In genomic region chrX:132217203-132218073, GRCh38 we compare ENCODE assay signal across 1 cellular context.
A peak's percentile ranks its signal among the peaks of the same experiment; 100 is the strongest.
TF ChIP-seq lines count a peak whose summit lies in the region.

No MANE protein-coding gene starts in this region.

TF ChIP-seq in HepG2, 621 proteins besides CTCF, POLR2A, EP300 and RAD21 (continued from another document):
- TF ChIP-seq HMGXB4 (CRISPR knock-in tag; IDR thresholded peaks at IDR 0.05; ENCODE audit: borderline replicate concordance in 1 of 2, low read depth in 1 of 2): peak in 1 of 2 experiments; percentile 18; a peak in 1 of 4 replicates
- no peak for TF ChIP-seq YY1 (IDR thresholded peaks at IDR 0.05; ENCODE audit: insufficient read depth, insufficient replicate concordance, low read depth, low read length)
- TF ChIP-seq MAFF (IDR thresholded peaks at IDR 0.05; ENCODE audit: low read depth, low read length): no peak
- no peak for TF ChIP-seq BHLHE40 (IDR thresholded peaks at IDR 0.05; ENCODE audit: low read length)
- no peak for TF ChIP-seq ZNF703 (CRISPR knock-in tag; IDR thresholded peaks at IDR 0.05; ENCODE audit: borderline replicate concordance)
- TF ChIP-seq ZNF136 (CRISPR knock-in tag; IDR thresholded peaks at IDR 0.05; ENCODE audit: low read depth): no peak
- TF ChIP-seq SAP130 (CRISPR knock-in tag; IDR thresholded peaks at IDR 0.05; ENCODE audit: low read depth): peak; percentile 58; the same call in 1 of the 2 replicates
- peak; percentile 35; the same call in 1 of the 2 replicates for TF ChIP-seq SP5 (CRISPR knock-in tag; IDR thresholded peaks at IDR 0.05; ENCODE audit: borderline replicate concordance, low read depth)
- TF ChIP-seq ZNF296 (CRISPR knock-in tag; conservative IDR thresholded peaks at IDR 0.05): no peak
- TF ChIP-seq GABPB1 (CRISPR knock-in tag; IDR thresholded peaks at IDR 0.05): peak; percentile 80
- TF ChIP-seq ZBTB33 (CRISPR knock-in tag; IDR thresholded peaks at IDR 0.05): no peak
- no peak for TF ChIP-seq CREBL2 (CRISPR knock-in tag; IDR thresholded peaks at IDR 0.05; ENCODE audit: borderline replicate concordance)
- TF ChIP-seq POLR2G (IDR thresholded peaks at IDR 0.05; ENCODE audit: low read depth, low read length): peak; percentile 38; the same call in 1 of the 2 replicates
- TF ChIP-seq GPN1 (CRISPR knock-in tag; IDR thresholded peaks at IDR 0.05; ENCODE audit: borderline replicate concordance): no peak
- no peak for TF ChIP-seq ZNF143 (CRISPR knock-in tag; IDR thresholded peaks at IDR 0.05)
- no peak for TF ChIP-seq ZNF597 (CRISPR knock-in tag; IDR thresholded peaks at IDR 0.05)
- peak; percentile 9; the same call in 1 of the 2 replicates for TF ChIP-seq POGZ (CRISPR knock-in tag; IDR thresholded peaks at IDR 0.05)
- no peak for TF ChIP-seq PLSCR1 (CRISPR knock-in tag; IDR thresholded peaks at IDR 0.05; ENCODE audit: borderline replicate concordance)
- TF ChIP-seq HDAC1 (CRISPR knock-in tag; IDR thresholded peaks at IDR 0.05): peak; percentile 42; the same call in 1 of the 2 replicates
- 0 out of 2 replicates have a peak, but pooled peaks have one; percentile 28 for TF ChIP-seq ZNF446 (CRISPR knock-in tag; IDR thresholded peaks at IDR 0.05)
- no peak for TF ChIP-seq ARNTL (CRISPR knock-in tag; IDR thresholded peaks at IDR 0.05)
- peak; percentile 30; the same call in 1 of the 2 replicates for TF ChIP-seq HOXA3 (CRISPR knock-in tag; IDR thresholded peaks at IDR 0.05)
- no peak for TF ChIP-seq NFYB (CRISPR knock-in tag; IDR thresholded peaks at IDR 0.05)
- no peak for TF ChIP-seq ZNF720 (CRISPR knock-in tag; IDR thresholded peaks at IDR 0.05)
- peak; percentile 48; the same call in 1 of the 2 replicates for TF ChIP-seq POLR2AphosphoS5 (IDR thresholded peaks at IDR 0.05; ENCODE audit: low read depth, low read length)
- no peak for TF ChIP-seq LBX2 (CRISPR knock-in tag; IDR thresholded peaks at IDR 0.05; ENCODE audit: borderline replicate concordance)
- TF ChIP-seq FOXA3 (CRISPR knock-in tag; IDR thresholded peaks at IDR 0.05): no peak
- TF ChIP-seq AFF4 (CRISPR knock-in tag; IDR thresholded peaks at IDR 0.05): no peak
- TF ChIP-seq ZNF138 (CRISPR knock-in tag; IDR thresholded peaks at IDR 0.05; ENCODE audit: low read depth): no peak
- TF ChIP-seq ZNF292 (CRISPR knock-in tag; IDR thresholded peaks at IDR 0.05; ENCODE audit: borderline replicate concordance, low read depth): no peak
- TF ChIP-seq HNRNPLL (IDR thresholded peaks at IDR 0.05; ENCODE audit: low read depth, low read length, poor library complexity, severe bottlenecking): peak; percentile 29
- no peak for TF ChIP-seq NR1H2 (CRISPR knock-in tag; IDR thresholded peaks at IDR 0.05; ENCODE audit: borderline replicate concordance, low read depth)
- no peak for TF ChIP-seq GATA4 (IDR thresholded peaks at IDR 0.05; ENCODE audit: borderline replicate concordance, low read depth)
- TF ChIP-seq ZBTB46 (CRISPR knock-in tag; IDR thresholded peaks at IDR 0.05; ENCODE audit: borderline replicate concordance): no peak
- no peak for TF ChIP-seq ZNF549 (CRISPR knock-in tag; IDR thresholded peaks at IDR 0.05)
- peak; percentile 31; the same call in 1 of the 2 replicates for TF ChIP-seq PHF8 (CRISPR knock-in tag; IDR thresholded peaks at IDR 0.05)
